Comparison of ENCODE assay signal across 8 cellular contexts in genomic region chr20:35741892-35742740, GRCh38. TPM values are rescaled to one million over a fixed set of nuclear protein-coding genes. Genes with fewer than 3 reads are reported as not detected.
A peak's percentile ranks its signal among the peaks of the same experiment; 100 is the strongest.
DNase-seq lines count a peak whose midpoint lies in the region; ATAC-seq and TF ChIP-seq lines count a peak whose summit lies in the region.

Gene RBM39 (minus strand): TSS chr20:35742260. CDS start chr20:35740874, 1,386 bp downstream.

- WGBS in testis, 2 donors, result 0 to 1% methylated on average over 39 to 66 of the region's 66 CpGs

- TF ChIP-seq POLR2A in testis (IDR thresholded peaks at IDR 0.05), result peak; percentile 96

- H3K27ac ChIP-seq in testis, result peak within 1 kb of the TSS; percentile 97 to 100

- no peaks in the 10 kb centered on the region for H3K9me3 Mint-ChIP-seq in activated naive CD8-positive, alpha-beta T cell (ENCODE audit: low read depth)

- no peaks in the 10 kb centered on the region for H3K36me3 ChIP-seq in testis (ENCODE audit: low read depth, missing control alignments)

- H3K27me3 ChIP-seq in testis, result no peaks in the 10 kb centered on the region

- H3K4me3 ChIP-seq in GM12864 (ENCODE audit: low read depth, low read length) (peak within 1 kb of the TSS; percentile 77), testis (peak within 1 kb of the TSS; percentile 88 to 98)

- TF ChIP-seq CTCF in GM12864 (IDR thresholded peaks at IDR 0.05; ENCODE audit: low read depth, low read length, missing control alignments) (peak; percentile 25), omental fat pad (IDR thresholded peaks at IDR 0.05) (no peak), testis (IDR thresholded peaks at IDR 0.05) (peak in 2 of 3 experiments; percentile 30 to 46)

- peaks cover 22% of the 10 kb centered on the region for H3K4me1 ChIP-seq in testis

- peaks cover 20% of the 10 kb centered on the region for H3K36me3 Mint-ChIP-seq in activated naive CD8-positive, alpha-beta T cell

- DNase-seq in GM12864 (ENCODE audit: low read depth) (peak; percentile 100), NCI-H1105 (lab: John Stamatoyannopoulos, UW) (peak; percentile 100), SKM-1 treated with dmso at 0.1 percent for 144 hours (lab: John Stamatoyannopoulos, UW; ENCODE audit: unreplicated experiment) (peak; percentile 99), glomerular endothelial cell (ENCODE audit: extremely low read depth, low read depth, low spot score) (peak; percentile 99), omental fat pad (ENCODE audit: low spot score) (peak; percentile 100), testis (peak; percentile 100)

- peak within 1 kb of the TSS; percentile 99 for H3K4me3 Mint-ChIP-seq in activated naive CD8-positive, alpha-beta T cell

- intact Hi-C loops in testis (cut with DNase I; ENCODE audit: low total_unique reads), result no loop called here

- no peaks in the 10 kb centered on the region for H3K27me3 Mint-ChIP-seq in activated naive CD8-positive, alpha-beta T cell

- ATAC-seq in HG02623 (IDR thresholded peaks at IDR 0.05; ENCODE audit: unreplicated experiment) (peak; percentile 90), omental fat pad (ENCODE audit: low FRiP score) (peak; percentile 94)

- H3K4me1 Mint-ChIP-seq in activated naive CD8-positive, alpha-beta T cell (ENCODE audit: low read depth), result peaks cover 46% of the 10 kb centered on the region

- no peaks in the 10 kb centered on the region for H3K9me3 ChIP-seq in testis

- peak within 1 kb of the TSS; percentile 100 for H3K27ac Mint-ChIP-seq in activated naive CD8-positive, alpha-beta T cell

RNA-seq across cellular contexts. Expression of gene RBM39, which starts in this region (rescaled TPM):
- total RNA-seq in glomerular endothelial cell (134 and 187 TPM in 2 replicates), omental fat pad (100 to 1,000 TPM; 231 to 462 (median 427) TPM), testis (100 to 1,000 TPM; 273 to 278 TPM)
- polyA plus RNA-seq in testis (ENCODE audit: insufficient read depth, low read depth, low replicate concordance), result 116 TPM

Comparison
In these comparisons a context has a peak if more than half of its experiments do, and no peak if none do; other contexts are left out.
1. Peak in every context shown above with its lines: DNase-seq, ATAC-seq, H3K4me3 ChIP-seq and H3K27ac ChIP-seq.
2. CTCF ChIP-seq: peak in GM12864 (single experiment) and testis (2 of 3); none in omental fat pad (0 of 3).